In the genomic region with DNA sequence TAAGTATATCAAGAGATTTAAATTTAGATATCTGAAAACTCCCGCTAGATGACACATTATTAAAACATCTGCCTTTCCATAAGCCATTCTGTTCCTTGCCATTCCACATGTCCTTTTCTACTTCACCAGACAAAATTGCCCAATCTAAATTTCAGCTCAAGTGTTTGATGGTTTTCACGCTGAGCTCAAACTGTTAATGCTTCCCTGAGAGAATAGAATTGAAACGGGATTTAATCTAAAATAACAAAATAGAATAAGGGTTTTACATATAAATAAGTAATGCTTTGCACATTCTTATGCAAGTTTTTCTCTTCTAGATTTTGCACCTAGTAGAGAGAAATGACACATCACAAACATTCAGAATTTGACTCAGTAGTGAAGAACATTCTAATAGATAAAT, we compare ENCODE assay signal across 18 cellular contexts.
DNase-seq lines count a peak whose midpoint lies in the region; ATAC-seq and TF ChIP-seq lines count a peak whose summit lies in the region.
"Had no signal": no experiment of that assay in that cellular context is flagged by ENCODE, and none has a peak within 500 bp of the region (broad histone marks: within the 10 kb centered on the region; RNA-seq: fewer than 3 reads in every experiment).

No MANE protein-coding gene starts in this region.

- no peak overlapping the region for H3K9ac ChIP-seq in HUES64 (ENCODE audit: low read depth, low read length)

- H3K4me1 ChIP-seq in A673 (ENCODE audit: insufficient read depth, low read length, poor library complexity, severe bottlenecking) (no peaks in the 10 kb centered on the region), HUES64 (ENCODE audit: insufficient read depth, low read length) (peaks cover 54% of the 10 kb centered on the region)
- H3K4me1 ChIP-seq: BE2C, Caco-2 had no signal

- H3K36me3 ChIP-seq in A673 (ENCODE audit: insufficient read depth, low read length, poor library complexity, severe bottlenecking): no peaks in the 10 kb centered on the region
- no peaks in the 10 kb centered on the region for H3K36me3 ChIP-seq in HUES64 (ENCODE audit: insufficient read depth, low read length)
- H3K36me3 ChIP-seq: BE2C had no signal

- DNase-seq in A673 (ENCODE audit: low spot score): peak; percentile 4
- peak; percentile 18 for DNase-seq in EL
- DNase-seq in fibroblast of mammary gland (ENCODE audit: low read depth): peak; percentile 3
- no peak for DNase-seq in NCI-H774 (lab: John Stamatoyannopoulos, UW)
- no peak for DNase-seq in activated T-cell treated with anti-CD3 and anti-CD28 coated beads, Interleukin-2, amount 50 U/mL, for 48 hours
- DNase-seq: ACHN; BE2C; C1 segment of cervical spinal cord; Caco-2; CD4-positive, CD25-positive, alpha-beta regulatory T cell; CD8-positive, alpha-beta memory T cell; H9; IMR-90; Karpas-422 had no signal

- no peaks in the 10 kb centered on the region for H3K9me3 ChIP-seq in A673 (ENCODE audit: low read depth, low read length, poor library complexity, severe bottlenecking)
- no peaks in the 10 kb centered on the region for H3K9me3 ChIP-seq in HUES64 (ENCODE audit: insufficient read depth, low read depth, low read length)
- H3K9me3 ChIP-seq: BE2C, Caco-2 had no signal

- BruUV-seq in A673 (replicated peaks; lab: Mats Ljungman, UMichigan): no TSS peak

- POLR2A ChIA-PET in A673 (lab: Charles Lee; ENCODE audit: low non-redundant PET): no interaction called here

- H3K27me3 ChIP-seq in A673 (replicated peaks; ENCODE audit: insufficient read depth, low read depth, low read length, poor library complexity): peaks cover 73% of the 10 kb centered on the region
- no peaks in the 10 kb centered on the region for H3K27me3 ChIP-seq in HUES64 (ENCODE audit: insufficient read depth, low read length)
- H3K27me3 ChIP-seq: BE2C had no signal

- ATAC-seq in GM18868 (IDR thresholded peaks at IDR 0.05; ENCODE audit: unreplicated experiment): no peak
- ATAC-seq: GM12878, K562 had no signal

- H3K4me3 ChIP-seq in A673 (ENCODE audit: low read depth, low read length, poor library complexity, severe bottlenecking) (no peak overlapping the region), HUES64 (ENCODE audit: low read length) (no peak overlapping the region), fibroblast of mammary gland (ENCODE audit: control insufficient read depth, low read depth, low read length) (no peak overlapping the region)
- H3K4me3 ChIP-seq: GM12878, K562 had no signal

- CTCF ChIA-PET in A673 (lab: Charles Lee): no interaction called here

- H3K27ac ChIP-seq in A673 (ENCODE audit: low read depth, low read length, poor library complexity, severe bottlenecking): no peak overlapping the region
- H3K27ac ChIP-seq in HUES64 (ENCODE audit: low read depth, low read length): peak overlapping the region; percentile 9

- 54% methylated on average over 2 of the region's 3 CpGs for WGBS in HUES64

- intact Hi-C loops in A673 (cut with micrococcal nuclease; ENCODE audit: unreplicated experiment): no loop called here

- TF ChIP-seq CTCF in A673 (conservative IDR thresholded peaks at IDR 0.05; ENCODE audit: low read depth, low read length) (no peak), fibroblast of mammary gland (conservative IDR thresholded peaks at IDR 0.05; ENCODE audit: control insufficient read depth, insufficient read depth, low read depth, low read length) (no peak)

Comparison
In these comparisons a context has a peak if more than half of its experiments do, and no peak if none do; other contexts are left out.
1. DNase-seq: peak in A673 (single experiment), EL (single experiment) and fibroblast of mammary gland (single experiment); none in NCI-H774 (single experiment) and activated T-cell treated with anti-CD3 and anti-CD28 coated beads, Interleukin-2, amount 50 U/mL, for 48 hours (0 of 2).